16 cellular contexts compared by ENCODE assay signal in the genomic region with DNA sequence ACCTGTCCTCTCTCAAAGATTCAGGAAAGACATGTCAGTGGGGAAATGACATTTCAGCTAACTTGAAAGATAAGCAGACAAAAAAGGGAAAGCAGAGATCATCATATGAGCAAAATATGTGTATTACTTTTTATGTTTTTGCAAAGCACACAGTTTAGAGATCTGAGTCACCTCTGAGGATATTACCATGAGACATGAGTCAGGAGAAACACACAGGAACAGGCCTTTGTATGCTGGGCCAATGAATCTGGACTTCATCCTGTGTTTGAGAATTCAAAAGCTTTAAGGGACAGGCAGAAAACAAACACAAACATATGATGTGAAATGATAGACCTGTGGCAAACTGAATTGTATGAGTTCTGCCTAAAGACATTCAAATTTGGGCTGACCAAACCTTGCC.
DNase-seq lines count a peak whose midpoint lies in the region; ATAC-seq, FAIRE-seq and TF ChIP-seq lines count a peak whose summit lies in the region.
"Had no signal": no experiment of that assay in that cellular context is flagged by ENCODE, and none has a peak within 500 bp of the region (broad histone marks: within the 10 kb centered on the region; RNA-seq: fewer than 3 reads in every experiment).

No MANE protein-coding gene starts in this region.

- ATAC-seq in foreskin keratinocyte: peak; percentile 100
- ATAC-seq in HG03521 (IDR thresholded peaks at IDR 0.05; ENCODE audit: unreplicated experiment): no peak
- ATAC-seq: gastrocnemius medialis, Panc1 had no signal

- no TSS peak for BruUV-seq in MCF 10A (replicated peaks; lab: Mats Ljungman, UMichigan)

- H3K9me3 ChIP-seq in breast epithelium (peaks cover 5 to 9% of the 10 kb centered on the region in 2 donors), vagina (no peaks in the 10 kb centered on the region)
- H3K9me3 ChIP-seq: BE2C had no signal

- H3K4me3 Mint-ChIP-seq in MCF 10A (ENCODE audit: unreplicated experiment): no peak overlapping the region
- H3K4me3 Mint-ChIP-seq: brain had no signal

- H3K27me3 ChIP-seq in breast epithelium: no peaks in the 10 kb centered on the region
- H3K27me3 ChIP-seq in foreskin keratinocyte: no peaks in the 10 kb centered on the region
- H3K27me3 ChIP-seq in vagina: no peaks in the 10 kb centered on the region
- H3K27me3 ChIP-seq: BE2C, gastrocnemius medialis had no signal

- DNase-seq in MCF 10A (ENCODE audit: unreplicated experiment) (peak; percentile 41), breast epithelium (ENCODE audit: low spot score in 2 of 2) (no peak), amniotic epithelial cell (ENCODE audit: low read depth) (peak; percentile 76), foreskin keratinocyte (peak; percentile 42 to 69), vagina (ENCODE audit: extremely low spot score in 2 of 2) (no peak), GM12892 (ENCODE audit: insufficient read length) (no peak), posterior cingulate gyrus (no peak)
- DNase-seq: activated T-cell treated with anti-CD3 and anti-CD28 coated beads for 4 hours; BE2C; gastrocnemius medialis; NCI-H2171 treated with DMSO at 0.1 percent for 48 hours; occipital lobe; stimulated activated CD4-positive, alpha-beta T cell treated with anti-CD3 and anti-CD28 coated beads, Interleukin-4, amount 100 ng/mL, for 4 hours had no signal

- POLR2A ChIA-PET in MCF 10A (lab: Yijun Ruan, JAX): no interaction called here

- no peaks in the 10 kb centered on the region for H3K9me3 Mint-ChIP-seq in MCF 10A (ENCODE audit: unreplicated experiment)

- peak overlapping the region; percentile 64 for H3K27ac Mint-ChIP-seq in MCF 10A (ENCODE audit: low read depth, unreplicated experiment)

- peaks cover 13% of the 10 kb centered on the region for H3K4me1 Mint-ChIP-seq in MCF 10A (ENCODE audit: insufficient read depth, unreplicated experiment)
- H3K4me1 Mint-ChIP-seq: brain had no signal

- H3K36me3 ChIP-seq in breast epithelium (no peaks in the 10 kb centered on the region), vagina (peaks cover 0 to 7% of the 10 kb centered on the region in 2 donors)
- H3K36me3 ChIP-seq: BE2C had no signal

- TF ChIP-seq POLR2A in breast epithelium (IDR thresholded peaks at IDR 0.05) (no peak), vagina (IDR thresholded peaks at IDR 0.05) (no peak), GM12892 (IDR thresholded peaks at IDR 0.05; ENCODE audit: low read depth, low read length) (no peak)

- no peak overlapping the region for H3K27ac ChIP-seq in breast epithelium
- no peak overlapping the region for H3K27ac ChIP-seq in foreskin keratinocyte
- no peak overlapping the region for H3K27ac ChIP-seq in vagina
- H3K27ac ChIP-seq: gastrocnemius medialis had no signal

- intact Hi-C loops in MCF 10A (cut with micrococcal nuclease): no loop called here
- intact Hi-C loops in breast epithelium (cut with DNase I; ENCODE audit: low total_unique reads): no loop called here
- intact Hi-C loops in vagina (cut with DNase I): no loop called here
- intact Hi-C loops in posterior cingulate gyrus (cut with DNase I): no loop called here

- H3K4me3 ChIP-seq in breast epithelium (no peak overlapping the region), vagina (no peak overlapping the region)
- H3K4me3 ChIP-seq: gastrocnemius medialis had no signal

- H3K27me3 Mint-ChIP-seq in MCF 10A (ENCODE audit: insufficient read depth, unreplicated experiment): no peaks in the 10 kb centered on the region

- peaks cover 18% of the 10 kb centered on the region for H3K36me3 Mint-ChIP-seq in MCF 10A (ENCODE audit: insufficient read depth, unreplicated experiment)

- TF ChIP-seq CTCF in MCF 10A (IDR thresholded peaks at IDR 0.05; ENCODE audit: unreplicated experiment) (no peak), breast epithelium (IDR thresholded peaks at IDR 0.05) (no peak), foreskin keratinocyte (conservative IDR thresholded peaks at IDR 0.05) (no peak), vagina (IDR thresholded peaks at IDR 0.05) (no peak)

- H3K4me1 ChIP-seq in breast epithelium (no peaks in the 10 kb centered on the region), foreskin keratinocyte (peaks cover 4% of the 10 kb centered on the region), vagina (no peaks in the 10 kb centered on the region)
- H3K4me1 ChIP-seq: BE2C, gastrocnemius medialis had no signal

- CTCF ChIA-PET in MCF 10A (lab: Yijun Ruan, JAX): interaction anchor here (0.6 kb wide), 1 partner anchor 45 kb away, joined by 3 read pairs; no protein-coding TSS in a partner anchor

- FAIRE-seq in GM12892 (lab: Jason Lieb, UNC): no peak

Comparison
In these comparisons a context has a peak if more than half of its experiments do, and no peak if none do; other contexts are left out.
1. DNase-seq: peak in MCF 10A (single experiment), amniotic epithelial cell (single experiment) and foreskin keratinocyte (2 of 2); none in breast epithelium (0 of 2), vagina (0 of 2), GM12892 (single experiment) and posterior cingulate gyrus (0 of 10).